19 cellular contexts compared by ENCODE assay signal in the genomic region with DNA sequence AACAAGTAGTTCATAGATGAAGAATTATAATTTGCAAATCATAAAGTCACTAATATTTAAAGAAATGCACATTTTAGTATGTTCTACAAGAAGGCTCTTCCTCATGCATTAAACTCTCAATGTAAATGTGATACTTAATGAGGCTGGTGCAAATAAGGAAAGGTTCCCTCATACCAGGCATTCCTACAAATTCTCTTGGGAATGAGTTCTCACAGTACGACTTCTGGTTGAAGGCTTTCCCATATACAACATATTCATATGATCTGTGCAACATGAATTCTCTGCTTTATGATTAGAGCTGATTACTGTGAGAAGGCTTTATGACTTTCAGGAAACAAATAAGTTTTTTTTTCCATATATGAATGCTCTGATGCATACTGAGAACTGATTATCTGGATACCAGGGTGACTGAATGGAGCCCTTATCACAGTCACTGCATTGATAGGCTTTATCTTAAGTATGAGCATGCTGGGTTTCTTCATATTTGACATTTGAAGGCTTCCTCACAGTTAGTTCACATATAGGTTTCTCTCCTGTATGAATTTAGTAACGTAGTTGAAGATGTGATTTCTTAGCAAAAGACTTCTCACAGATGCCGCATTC.
A peak's percentile ranks its signal among the peaks of the same experiment; 100 is the strongest.
DNase-seq lines count a peak whose midpoint lies in the region; ATAC-seq and TF ChIP-seq lines count a peak whose summit lies in the region.
"Had no signal": no experiment of that assay in that cellular context is flagged by ENCODE, and none has a peak within 500 bp of the region (broad histone marks: within the 10 kb centered on the region; RNA-seq: fewer than 3 reads in every experiment).

No MANE protein-coding gene starts in this region.

- no peaks in the 10 kb centered on the region for H3K27me3 Mint-ChIP-seq in activated T-helper 17 cell treated with anti-CD3 and anti-CD28 coated beads, Interleukin-2, amount 50 U/mL, for 72 hours

- no peak for TF ChIP-seq CTCF in smooth muscle cell (IDR thresholded peaks at IDR 0.05; ENCODE audit: borderline replicate concordance, insufficient read depth, poor library complexity, severe bottlenecking)
- no peak for TF ChIP-seq CTCF in osteoblast (IDR thresholded peaks at IDR 0.05; ENCODE audit: extremely low read depth, low read depth, low read length)

- H3K4me3 ChIP-seq in smooth muscle cell (no peak overlapping the region), osteoblast (ENCODE audit: insufficient read depth, low read length) (no peak overlapping the region)
- H3K4me3 ChIP-seq: K562, lung, MG63, psoas muscle, upper lobe of right lung had no signal

- H2AFZ ChIP-seq in smooth muscle cell (ENCODE audit: low read depth) (peak overlapping the region; percentile 84), osteoblast (ENCODE audit: low read length) (no peak overlapping the region)

- no peak overlapping the region for H3K27ac Mint-ChIP-seq in activated T-helper 17 cell treated with anti-CD3 and anti-CD28 coated beads, Interleukin-2, amount 50 U/mL, for 72 hours
- H3K27ac Mint-ChIP-seq: activated naive CD4-positive, alpha-beta T cell treated with anti-CD3 and anti-CD28 coated beads, Interleukin-2, amount 50 U/mL, for 72 hours; CD8-positive, alpha-beta T cell had no signal

- H3K79me2 ChIP-seq in smooth muscle cell (ENCODE audit: low read depth) = no peaks in the 10 kb centered on the region
- no peaks in the 10 kb centered on the region for H3K79me2 ChIP-seq in osteoblast (ENCODE audit: insufficient read depth, low read length)

- H3K27ac ChIP-seq in smooth muscle cell (ENCODE audit: low read depth) = peak overlapping the region; percentile 71
- H3K27ac ChIP-seq in osteoblast (ENCODE audit: low read depth, low read length) = no peak overlapping the region
- H3K27ac ChIP-seq: psoas muscle, upper lobe of right lung had no signal

- H3K4me2 ChIP-seq in smooth muscle cell (peak overlapping the region; percentile 46), osteoblast (ENCODE audit: insufficient read depth, low read length) (no peak overlapping the region)

- no peak overlapping the region for H3K4me3 Mint-ChIP-seq in activated T-helper 17 cell treated with anti-CD3 and anti-CD28 coated beads, Interleukin-2, amount 50 U/mL, for 72 hours
- H3K4me3 Mint-ChIP-seq: CD8-positive, alpha-beta T cell had no signal

- 36% methylated on average over 3 of the region's 3 CpGs for WGBS in smooth muscle cell (ENCODE audit: low lambda C conversion rate)

- H3K9me3 Mint-ChIP-seq in activated T-helper 17 cell treated with anti-CD3 and anti-CD28 coated beads, Interleukin-2, amount 50 U/mL, for 72 hours = no peaks in the 10 kb centered on the region
- H3K9me3 Mint-ChIP-seq: activated naive CD4-positive, alpha-beta T cell treated with anti-CD3 and anti-CD28 coated beads, Interleukin-2, amount 50 U/mL, for 72 hours; CD8-positive, alpha-beta T cell had no signal

- H3K9ac ChIP-seq in smooth muscle cell (ENCODE audit: low read depth) = peak overlapping the region; percentile 25

- peaks cover 7% of the 10 kb centered on the region for H3K4me1 Mint-ChIP-seq in activated T-helper 17 cell treated with anti-CD3 and anti-CD28 coated beads, Interleukin-2, amount 50 U/mL, for 72 hours

- H4K20me1 ChIP-seq in smooth muscle cell (ENCODE audit: low read depth) = no peaks in the 10 kb centered on the region
- H4K20me1 ChIP-seq in osteoblast (ENCODE audit: insufficient read depth, low read length) = no peaks in the 10 kb centered on the region

- H3K4me1 ChIP-seq in smooth muscle cell (ENCODE audit: low read depth) = peaks cover 17% of the 10 kb centered on the region
- no peaks in the 10 kb centered on the region for H3K4me1 ChIP-seq in osteoblast (ENCODE audit: insufficient read depth, low read length)

- peaks cover 15% of the 10 kb centered on the region for H3F3A ChIP-seq in smooth muscle cell (ENCODE audit: low read depth)

- H3K36me3 ChIP-seq in smooth muscle cell (ENCODE audit: low read depth) = no peaks in the 10 kb centered on the region
- H3K36me3 ChIP-seq in osteoblast (ENCODE audit: insufficient read depth, low read length) = no peaks in the 10 kb centered on the region
- H3K36me3 ChIP-seq: MG63, upper lobe of right lung had no signal

- no peaks in the 10 kb centered on the region for H3K36me3 Mint-ChIP-seq in activated T-helper 17 cell treated with anti-CD3 and anti-CD28 coated beads, Interleukin-2, amount 50 U/mL, for 72 hours (ENCODE audit: low read depth)
- H3K36me3 Mint-ChIP-seq: activated naive CD4-positive, alpha-beta T cell treated with anti-CD3 and anti-CD28 coated beads, Interleukin-2, amount 50 U/mL, for 72 hours; CD8-positive, alpha-beta T cell had no signal

- H3K27me3 ChIP-seq in smooth muscle cell (ENCODE audit: low read depth) (no peaks in the 10 kb centered on the region), osteoblast (ENCODE audit: insufficient read depth, low read length) (no peaks in the 10 kb centered on the region)
- H3K27me3 ChIP-seq: MG63, upper lobe of right lung had no signal

- H3K9me3 ChIP-seq in smooth muscle cell (replicated peaks; ENCODE audit: low read depth) = no peaks in the 10 kb centered on the region
- H3K9me3 ChIP-seq in osteoblast (ENCODE audit: low read depth, low read length) = no peaks in the 10 kb centered on the region
- H3K9me3 ChIP-seq: MG63, psoas muscle, upper lobe of right lung had no signal

- ATAC-seq in activated T-helper 17 cell treated with anti-CD3 and anti-CD28 coated beads, Interleukin-2, amount 50 U/mL, for 72 hours (replicated peaks) = no peak
- ATAC-seq: activated naive CD4-positive, alpha-beta T cell treated with anti-CD3 and anti-CD28 coated beads, Interleukin-2, amount 50 U/mL, for 72 hours; CD8-positive, alpha-beta T cell; K562; psoas muscle; upper lobe of right lung had no signal

- DNase-seq in NCI-H2171 treated with DMSO at 0.1 percent for 48 hours (lab: John Stamatoyannopoulos, UW) (peak; percentile 8), NCI-H2171 (lab: John Stamatoyannopoulos, UW) (no peak), amniotic epithelial cell (ENCODE audit: low read depth) (peak; percentile 31), foreskin melanocyte (peak; percentile 51), smooth muscle cell (lab: John Stamatoyannopoulos, UW; ENCODE audit: unreplicated experiment) (no peak), NCI-H1436 (lab: John Stamatoyannopoulos, UW) (no peak), osteoblast (ENCODE audit: insufficient read length, low spot score, missing footprints) (no peak)
- DNase-seq: 8988T; activated CD4-positive, alpha-beta T cell treated with anti-CD3 and anti-CD28 coated beads, Interleukin-2, amount 50 U/mL, for 4 hours; CD8-positive, alpha-beta T cell; effector CD4-positive, alpha-beta T cell; MG63; NCI-H524; psoas muscle; upper lobe of right lung had no signal

Comparison
In these comparisons a context has a peak if more than half of its experiments do, and no peak if none do; other contexts are left out.
1. DNase-seq: peak in NCI-H2171 treated with DMSO at 0.1 percent for 48 hours (single experiment), amniotic epithelial cell (single experiment) and foreskin melanocyte (single experiment); none in NCI-H2171 (single experiment), smooth muscle cell (single experiment), NCI-H1436 (single experiment) and osteoblast (single experiment).